In genomic region chr16:255183-255582, GRCh38 we compare ENCODE assay signal across 23 cellular contexts. TPM values are rescaled to one million over a fixed set of nuclear protein-coding genes. Genes with fewer than 3 reads are reported as not detected.
DNase-seq lines count a peak whose midpoint lies in the region; ATAC-seq and TF ChIP-seq lines count a peak whose summit lies in the region.
"Had no signal": no experiment of that assay in that cellular context is flagged by ENCODE, and none has a peak within 500 bp of the region (broad histone marks: within the 10 kb centered on the region; RNA-seq: fewer than 3 reads in every experiment).

No MANE protein-coding gene starts in this region.

- CTCF ChIA-PET in CD4-positive, alpha-beta T cell (lab: Charles Lee): no interaction called here

- 0 out of 2 replicates have a peak, but pooled peaks cover 7% of the 10 kb centered on the region for H4K20me1 ChIP-seq in BLaER1

- H3K4me3 ChIP-seq in BLaER1: no peak overlapping the region
- H3K4me3 ChIP-seq: A549, GM12878, GM23338 had no signal

- no peak for ATAC-seq in CD4-positive, alpha-beta T cell (ENCODE audit: poor library complexity)
- no peak for ATAC-seq in HG02678 (IDR thresholded peaks at IDR 0.05; ENCODE audit: unreplicated experiment)
- no peak for ATAC-seq in GM19467 (IDR thresholded peaks at IDR 0.05; ENCODE audit: unreplicated experiment)
- ATAC-seq: A549, GM12878, GM23338, HCT116 had no signal

- no peak for TF ChIP-seq CTCF in CD4-positive, alpha-beta T cell (IDR thresholded peaks at IDR 0.05)

- H3K4me2 ChIP-seq in BLaER1: peak overlapping the region; percentile 85
- H3K4me2 ChIP-seq: A549, GM23338 had no signal

- H3K36me3 ChIP-seq in BLaER1: peaks cover 66% of the 10 kb centered on the region

- peaks cover 23% of the 10 kb centered on the region for H3K4me1 Mint-ChIP-seq in activated CD4-positive, alpha-beta T cell treated with anti-CD3 and anti-CD28 coated beads, Interleukin-2, amount 10 ng/mL, durations not matched to agents 24 days and 14 days
- peaks cover 29% of the 10 kb centered on the region for H3K4me1 Mint-ChIP-seq in CD4-positive, alpha-beta T cell (ENCODE audit: low read depth)
- H3K4me1 Mint-ChIP-seq: H9 had no signal

- no peaks in the 10 kb centered on the region for H3K27me3 ChIP-seq in BLaER1
- H3K27me3 ChIP-seq in CD4-positive, alpha-beta T cell (ENCODE audit: control insufficient read depth, insufficient read depth, low read length): no peaks in the 10 kb centered on the region
- H3K27me3 ChIP-seq: BE2C had no signal

- no peaks in the 10 kb centered on the region for H3K27me3 Mint-ChIP-seq in activated CD4-positive, alpha-beta T cell treated with anti-CD3 and anti-CD28 coated beads, Interleukin-2, amount 10 ng/mL, durations not matched to agents 24 days and 14 days
- H3K27me3 Mint-ChIP-seq in CD4-positive, alpha-beta T cell: no peaks in the 10 kb centered on the region
- H3K27me3 Mint-ChIP-seq: CD4-positive, CD25-positive, alpha-beta regulatory T cell; CD8-positive, alpha-beta memory T cell had no signal

- H3K4me3 Mint-ChIP-seq in activated CD4-positive, alpha-beta T cell treated with anti-CD3 and anti-CD28 coated beads, Interleukin-2, amount 10 ng/mL, durations not matched to agents 24 days and 14 days: no peak overlapping the region
- H3K4me3 Mint-ChIP-seq in CD4-positive, alpha-beta T cell: peak overlapping the region; percentile 58
- H3K4me3 Mint-ChIP-seq: GM23338, H9 had no signal

- H3K9me3 Mint-ChIP-seq in activated CD4-positive, alpha-beta T cell treated with anti-CD3 and anti-CD28 coated beads, Interleukin-2, amount 10 ng/mL, durations not matched to agents 24 days and 14 days: no peaks in the 10 kb centered on the region
- no peaks in the 10 kb centered on the region for H3K9me3 Mint-ChIP-seq in CD4-positive, alpha-beta T cell
- H3K9me3 Mint-ChIP-seq: CD4-positive, CD25-positive, alpha-beta regulatory T cell; CD8-positive, alpha-beta memory T cell; GM23338; H9 had no signal

- intact Hi-C loops in activated CD4-positive, alpha-beta T cell treated with anti-CD3 and anti-CD28 coated beads, Interleukin-2, amount 10 ng/mL, durations not matched to agents 24 days and 14 days (cut with micrococcal nuclease): no loop called here
- intact Hi-C loops in CD4-positive, alpha-beta T cell (cut with DNase I, micrococcal nuclease): no loop called here

- peak overlapping the region; percentile 72 for H3K27ac ChIP-seq in BLaER1
- H3K27ac ChIP-seq in CD4-positive, alpha-beta T cell (ENCODE audit: low read depth, low read length): no peak overlapping the region
- H3K27ac ChIP-seq: A549, C4-2B had no signal

- no peak for DNase-seq in activated CD4-positive, alpha-beta T cell treated with anti-CD3 and anti-CD28 coated beads, Interleukin-2, amount 10 ng/mL, durations not matched to agents 24 days and 14 days
- DNase-seq in activated CD4-positive, alpha-beta T cell treated with anti-CD3 and anti-CD28 coated beads for 48 hours: no peak
- DNase-seq in CD4-positive, alpha-beta T cell: no peak
- DNase-seq: 8988T; ACHN; AML-193; BE2C; CD8-positive, alpha-beta memory T cell; DMS 273 treated with DMSO at 0.1 percent for 48 hours; DMS79; EL; GDM1; H9 had no signal

- H3K9me3 ChIP-seq in BLaER1: no peaks in the 10 kb centered on the region
- no peaks in the 10 kb centered on the region for H3K9me3 ChIP-seq in CD4-positive, alpha-beta T cell (ENCODE audit: control insufficient read depth, low read length)
- H3K9me3 ChIP-seq: A549, BE2C had no signal

- peaks cover 55% of the 10 kb centered on the region for H3K4me1 ChIP-seq in BLaER1

- POLR2A ChIA-PET in CD4-positive, alpha-beta T cell (lab: Charles Lee): interaction anchor here (4.3 kb wide), 1 partner anchor 20 kb away, joined by 29 read pairs; the partner anchor contains the start of gene FAM234A

- peak overlapping the region; percentile 34 for H3K27ac Mint-ChIP-seq in activated CD4-positive, alpha-beta T cell treated with anti-CD3 and anti-CD28 coated beads, Interleukin-2, amount 10 ng/mL, durations not matched to agents 24 days and 14 days
- H3K27ac Mint-ChIP-seq in CD4-positive, alpha-beta T cell: no peak overlapping the region
- H3K27ac Mint-ChIP-seq: GM23338 had no signal

- peaks cover 13% of the 10 kb centered on the region for H3K36me3 Mint-ChIP-seq in activated CD4-positive, alpha-beta T cell treated with anti-CD3 and anti-CD28 coated beads, Interleukin-2, amount 10 ng/mL, durations not matched to agents 24 days and 14 days (ENCODE audit: low read depth)
- H3K36me3 Mint-ChIP-seq in CD4-positive, alpha-beta T cell (ENCODE audit: low read depth): peaks cover 36% of the 10 kb centered on the region

- no peak overlapping the region; the same call in 1 of the 2 replicates for H3K9ac ChIP-seq in BLaER1

RNA-seq across cellular contexts. Expression of gene RGS11, which starts 20.6 kb away (rescaled TPM):
- 0.14 TPM in 1 of 2 replicates, not detected in the other for total RNA-seq in activated CD4-positive, alpha-beta T cell treated with anti-CD3 and anti-CD28 coated beads, Interleukin-2, amount 10 ng/mL, durations not matched to agents 24 days and 14 days
- not detected for total RNA-seq in CD4-positive, alpha-beta T cell
- total RNA-seq: CD4-positive, CD25-positive, alpha-beta regulatory T cell; GM12878; H4 had no signal

RNA-seq across cellular contexts. Expression of gene FAM234A, which starts 20.6 kb away (rescaled TPM):
- total RNA-seq in activated CD4-positive, alpha-beta T cell treated with anti-CD3 and anti-CD28 coated beads, Interleukin-2, amount 10 ng/mL, durations not matched to agents 24 days and 14 days: 17.3 and 18.6 TPM in 2 replicates
- 10 to 100 TPM; 15.6 to 17.0 TPM for total RNA-seq in CD4-positive, alpha-beta T cell

RNA-seq across cellular contexts. Expression of gene ARHGDIG, which starts 25.2 kb away (rescaled TPM):
- not detected in 2 replicates for total RNA-seq in activated CD4-positive, alpha-beta T cell treated with anti-CD3 and anti-CD28 coated beads, Interleukin-2, amount 10 ng/mL, durations not matched to agents 24 days and 14 days
- under 1 TPM in 1 of 2 experiments, not detected in 1; 0.42 TPM for total RNA-seq in CD4-positive, alpha-beta T cell
- total RNA-seq: CD4-positive, CD25-positive, alpha-beta regulatory T cell; CD8-positive, alpha-beta memory T cell; GM12878; H4 had no signal

RNA-seq across cellular contexts. Expression of gene LUC7L, which starts 25.9 kb away (rescaled TPM):
- total RNA-seq in activated CD4-positive, alpha-beta T cell treated with anti-CD3 and anti-CD28 coated beads, Interleukin-2, amount 10 ng/mL, durations not matched to agents 24 days and 14 days: 82.3 and 87.9 TPM in 2 replicates
- 10 to 100 TPM; 94.8 to 98.4 TPM for total RNA-seq in CD4-positive, alpha-beta T cell

RNA-seq across cellular contexts. Expression of gene PDIA2, which starts 27.8 kb away (rescaled TPM):
- not detected in 2 replicates for total RNA-seq in activated CD4-positive, alpha-beta T cell treated with anti-CD3 and anti-CD28 coated beads, Interleukin-2, amount 10 ng/mL, durations not matched to agents 24 days and 14 days
- not detected for total RNA-seq in CD4-positive, alpha-beta T cell
- total RNA-seq: CD4-positive, CD25-positive, alpha-beta regulatory T cell; CD8-positive, alpha-beta memory T cell; H4 had no signal
